11 cellular contexts compared by ENCODE assay signal in genomic region chr21:33685613-33686197, GRCh38. TPM values are rescaled to one million over a fixed set of nuclear protein-coding genes. Genes with fewer than 3 reads are reported as not detected.
DNase-seq lines count a peak whose midpoint lies in the region; ATAC-seq, FAIRE-seq and TF ChIP-seq lines count a peak whose summit lies in the region.
"Had no signal": no experiment of that assay in that cellular context is flagged by ENCODE, and none has a peak within 500 bp of the region (broad histone marks: within the 10 kb centered on the region; RNA-seq: fewer than 3 reads in every experiment).

No MANE protein-coding gene starts in this region.

- H3K4me1 ChIP-seq in pancreas = peaks cover 6 to 29% (median 28%) of the 10 kb centered on the region in 3 donors

- ATAC-seq in pancreas (peak in 3 of 4 donors; percentile 52 to 56 (median 56)), HG03280 (IDR thresholded peaks at IDR 0.05; ENCODE audit: unreplicated experiment) (no peak)

- H3K9me3 ChIP-seq in pancreas = no peaks in the 10 kb centered on the region

- CTCF ChIA-PET in RWPE1 (lab: Yijun Ruan, JAX) = interaction anchor here (0.6 kb wide), 2 partner anchors 16 to 25 kb away, joined by 3 to 6 read pairs; no protein-coding TSS in a partner anchor

- H3K4me3 ChIP-seq in fibroblast of villous mesenchyme (ENCODE audit: low read depth, low read length) (no peak overlapping the region), pancreas (no peak overlapping the region)

- H3K36me3 ChIP-seq in pancreas = no peaks in the 10 kb centered on the region

- no peak for FAIRE-seq in pancreas (lab: Jason Lieb, UNC)

- DNase-seq in GM04503 (ENCODE audit: low read depth) (peak; percentile 89), RWPE1 (ENCODE audit: low spot score) (peak; percentile 30), fibroblast of villous mesenchyme (ENCODE audit: low read depth) (peak; percentile 74), pancreas (no peak), NCI-H510A treated with DMSO at 0.1 percent for 48 hours (lab: John Stamatoyannopoulos, UW) (no peak), NCI-H526 treated with DMSO at 0.1 percent for 48 hours (lab: John Stamatoyannopoulos, UW) (no peak)
- DNase-seq in activated CD4-positive, alpha-beta T cell treated with anti-CD3 and anti-CD28 coated beads for 4 hours = no peak
- DNase-seq: activated CD4-positive, CD25-positive, alpha-beta regulatory T cell treated with anti-CD3 and anti-CD28 coated beads, Interleukin-2, amount 50 U/mL, for 72 hours; midbrain; NCI-H748 treated with DMSO at 0.1 percent for 48 hours had no signal

- TF ChIP-seq CTCF in RWPE1 (conservative IDR thresholded peaks at IDR 0.05; ENCODE audit: low read depth) = no peak
- TF ChIP-seq CTCF in fibroblast of villous mesenchyme (IDR thresholded peaks at IDR 0.05; ENCODE audit: insufficient read depth, low read depth, low read length) = no peak
- TF ChIP-seq CTCF in pancreas (IDR thresholded peaks at IDR 0.05) = no peak

- H3K27ac ChIP-seq in RWPE1 = no peak overlapping the region
- peak overlapping the region in 2 of 4 donors; percentile 34 to 35 for H3K27ac ChIP-seq in pancreas

- H3K27me3 ChIP-seq in pancreas = no peaks in the 10 kb centered on the region

- POLR2A ChIA-PET in RWPE1 (lab: Yijun Ruan, JAX; ENCODE audit: low non-redundant PET) = interaction anchor here (0.6 kb wide), 1 partner anchor 169 kb away, joined by 3 read pairs; no protein-coding TSS in a partner anchor

- intact Hi-C loops in pancreas (cut with DNase I) = no loop called here

RNA-seq across cellular contexts. Expression of gene ITSN1, which starts 43.4 kb away (rescaled TPM):
- total RNA-seq in fibroblast of villous mesenchyme = 43.2 and 57.0 TPM in 2 replicates
- total RNA-seq in pancreas = 10 to 100 TPM in 2 of 6 donors, 1 to 10 TPM in 4; 3.5 to 19.4 (median 7.5) TPM
- 1 to 10 TPM; 4.1 to 6.5 TPM for polyA plus RNA-seq in pancreas

RNA-seq across cellular contexts. Expression of gene CRYZL1, which starts 44.2 kb away (rescaled TPM):
- 20.0 and 28.1 TPM in 2 replicates for total RNA-seq in fibroblast of villous mesenchyme
- total RNA-seq in pancreas = 10 to 100 TPM in 5 of 6 donors, 1 to 10 TPM in 1; 8.5 to 18.0 (median 13.9) TPM
- polyA plus RNA-seq in pancreas = 10 to 100 TPM; 12.2 to 23.0 TPM

Comparison
In these comparisons a context has a peak if more than half of its experiments do, and no peak if none do; other contexts are left out.
1. DNase-seq: peak in GM04503 (single experiment), RWPE1 (single experiment) and fibroblast of villous mesenchyme (single experiment); none in pancreas (0 of 6), NCI-H510A treated with DMSO at 0.1 percent for 48 hours (single experiment), NCI-H526 treated with DMSO at 0.1 percent for 48 hours (single experiment) and activated CD4-positive, alpha-beta T cell treated with anti-CD3 and anti-CD28 coated beads for 4 hours (0 of 2).